In genomic region chr11:7600205-7600775, GRCh38 we compare ENCODE assay signal across 8 cellular contexts.
DNase-seq lines count a peak whose midpoint lies in the region; ATAC-seq and TF ChIP-seq lines count a peak whose summit lies in the region.

No MANE protein-coding gene starts in this region.

- H3K9me2 ChIP-seq in PC-3 (replicated peaks; ENCODE audit: low read length): no peaks in the 10 kb centered on the region

- no peak overlapping the region for H4K8ac ChIP-seq in trophoblast cell (ENCODE audit: low read depth, low read length)

- no peaks in the 10 kb centered on the region for H3K36me3 ChIP-seq in PC-3 (ENCODE audit: low read depth, low read length)
- peaks cover 0 to 3% of the 10 kb centered on the region in 2 experiments for H3K36me3 ChIP-seq in trophoblast cell (ENCODE audit: control insufficient read depth in 1 of 2, insufficient read depth in 2 of 2, low read length in 2 of 2)

- H3K4me1 ChIP-seq in PC-3 (ENCODE audit: insufficient read depth, low read length): peaks cover 39% of the 10 kb centered on the region
- peaks cover 38 to 48% of the 10 kb centered on the region in 2 experiments for H3K4me1 ChIP-seq in trophoblast cell (ENCODE audit: control insufficient read depth in 1 of 2, insufficient read depth in 2 of 2, low read length in 2 of 2)

- no peak overlapping the region for H3K14ac ChIP-seq in trophoblast cell (ENCODE audit: low read length)

- H2BK12ac ChIP-seq in trophoblast cell (ENCODE audit: low read length): peak overlapping the region; percentile 75

- no peak overlapping the region for H3K18ac ChIP-seq in trophoblast cell (ENCODE audit: low read length)

- POLR2A ChIA-PET in PC-3 (lab: Charles Lee; ENCODE audit: unreplicated experiment): no interaction called here

- H3K23ac ChIP-seq in trophoblast cell (ENCODE audit: low read length): no peak overlapping the region

- no peaks in the 10 kb centered on the region for H3F3A ChIP-seq in PC-3 (ENCODE audit: low read length, unreplicated experiment)

- TF ChIP-seq CTCF in PC-3 (conservative IDR thresholded peaks at IDR 0.05; ENCODE audit: low read depth, low read length): no peak

- peaks cover 16% of the 10 kb centered on the region for H3K79me1 ChIP-seq in trophoblast cell (ENCODE audit: low read length)

- peak overlapping the region; percentile 50 for H3K27ac ChIP-seq in PC-3 (ENCODE audit: low read length)
- H3K27ac ChIP-seq in trophoblast cell (ENCODE audit: low read depth, low read length): peak overlapping the region; percentile 88

- CTCF ChIA-PET in PC-3 (lab: Charles Lee): no interaction called here

- no peak overlapping the region for H3K9ac ChIP-seq in PC-3 (ENCODE audit: low read length)
- no peak overlapping the region for H3K9ac ChIP-seq in trophoblast cell (ENCODE audit: low read length)

- H3K4me3 ChIP-seq in PC-3 (ENCODE audit: low read length): no peak overlapping the region
- no peak overlapping the region for H3K4me3 ChIP-seq in trophoblast cell (ENCODE audit: low read depth, low read length)

- DNase-seq in Caki2 (ENCODE audit: low read depth) (peak; percentile 26), PC-3 (peak; percentile 73), fibroblast of peridontal ligament (ENCODE audit: extremely low read depth) (peak; percentile 87), trophoblast cell (peak; percentile 93 to 97), left colon (no peak), SHP77 (lab: John Stamatoyannopoulos, UW) (no peak)

- H2BK5ac ChIP-seq in trophoblast cell (ENCODE audit: low read depth, low read length, poor library complexity): peak overlapping the region; percentile 73

- H3K9me3 ChIP-seq in PC-3 (ENCODE audit: low read length) (no peaks in the 10 kb centered on the region), trophoblast cell (ENCODE audit: insufficient read depth, low read depth, low read length) (no peaks in the 10 kb centered on the region)

- no peak overlapping the region for H2AK5ac ChIP-seq in trophoblast cell (ENCODE audit: low read length)

- H3K4me2 ChIP-seq in PC-3 (ENCODE audit: low read length) (peak overlapping the region; percentile 25; the same call in 1 of the 2 replicates), trophoblast cell (ENCODE audit: low read length) (no peak overlapping the region)

- intact Hi-C loops in PC-3 (cut with micrococcal nuclease): no loop called here
- intact Hi-C loops in left colon (cut with DNase I, micrococcal nuclease): no loop called here

- peak overlapping the region; percentile 8; the same call in 1 of the 2 replicates for H2AFZ ChIP-seq in PC-3 (ENCODE audit: low read length)
- no peak overlapping the region for H2AFZ ChIP-seq in trophoblast cell (ENCODE audit: insufficient read depth, low read length, poor library complexity)

- no CpG with 5 or more reads among the region's 6 CpGs for WGBS in trophoblast cell (ENCODE audit: extremely low coverage, insufficient coverage, insufficient read length)

- no peaks in the 10 kb centered on the region for H4K20me1 ChIP-seq in PC-3 (ENCODE audit: low read length)

- peak overlapping the region; percentile 80 for H4K91ac ChIP-seq in trophoblast cell (ENCODE audit: low read depth, low read length)

- in situ Hi-C loops in Caki2 (cut with HindIII; ENCODE audit: low pct_unique_long_range_greater_than_20kb, low sequenced_read_pairs): no loop called here

- no peak overlapping the region for H2BK120ac ChIP-seq in trophoblast cell (ENCODE audit: insufficient read depth, low read length, poor library complexity)

- BruUV-seq in PC-3 (replicated peaks; lab: Mats Ljungman, UMichigan): no TSS peak

- H3K27me3 ChIP-seq in PC-3 (ENCODE audit: low read length) (no peaks in the 10 kb centered on the region), trophoblast cell (ENCODE audit: insufficient read depth, low read length) (no peaks in the 10 kb centered on the region)

- ATAC-seq in PC-3: no peak; the same call in 1 of the 2 replicates
- ATAC-seq in left colon: no peak
- no peak for ATAC-seq in GM19397 (IDR thresholded peaks at IDR 0.05; ENCODE audit: unreplicated experiment)
- ATAC-seq in HG03442 (IDR thresholded peaks at IDR 0.05; ENCODE audit: unreplicated experiment): no peak

- H4K12ac ChIP-seq in trophoblast cell (ENCODE audit: low read depth, low read length): no peak overlapping the region

- no peaks in the 10 kb centered on the region for H3K79me2 ChIP-seq in PC-3 (ENCODE audit: low read length)
- no peaks in the 10 kb centered on the region for H3K79me2 ChIP-seq in trophoblast cell (ENCODE audit: control insufficient read depth, insufficient read depth, low read length, poor library complexity)

- no peak overlapping the region for H3K4ac ChIP-seq in trophoblast cell (ENCODE audit: low read depth, low read length)

Comparison
In these comparisons a context has a peak if more than half of its experiments do, and no peak if none do; other contexts are left out.
1. DNase-seq: peak in Caki2 (single experiment), PC-3 (single experiment), fibroblast of peridontal ligament (single experiment) and trophoblast cell (2 of 2); none in left colon (0 of 2) and SHP77 (0 of 2).